11 cellular contexts compared by ENCODE assay signal in the genomic region with DNA sequence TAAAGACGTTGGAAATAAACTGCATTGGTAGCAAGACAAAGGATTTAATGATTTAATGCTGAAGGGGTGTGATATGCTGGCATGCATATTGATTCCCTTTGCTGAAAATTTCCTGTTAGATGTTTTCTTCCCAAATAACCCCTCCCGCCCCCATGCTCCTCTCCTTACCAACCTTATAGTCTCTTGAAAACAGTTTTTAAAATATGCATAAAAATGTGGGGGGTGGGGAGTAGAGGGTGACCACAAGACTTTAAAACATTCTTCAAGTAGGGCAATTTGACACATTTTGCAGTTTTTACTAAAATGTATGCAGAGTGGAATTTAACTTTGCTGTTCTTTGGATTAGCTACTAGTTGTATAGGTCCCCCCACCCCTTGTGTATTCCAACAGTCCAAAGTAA. TPM values are rescaled to one million over a fixed set of nuclear protein-coding genes. Genes with fewer than 3 reads are reported as not detected.
DNase-seq lines count a peak whose midpoint lies in the region; ATAC-seq and TF ChIP-seq lines count a peak whose summit lies in the region.
"Had no signal": no experiment of that assay in that cellular context is flagged by ENCODE, and none has a peak within 500 bp of the region (broad histone marks: within the 10 kb centered on the region; RNA-seq: fewer than 3 reads in every experiment).

No MANE protein-coding gene starts in this region.

- H3K27ac ChIP-seq in HEK293 (ENCODE audit: extremely low read depth, low read depth, low read length) (peak overlapping the region; percentile 98), coronary artery (peak overlapping the region; percentile 93 to 96), stomach (peak overlapping the region in 4 of 5 donors; percentile 87 to 92 (median 88)), Peyer's patch (peak overlapping the region in 1 of 4 donors; percentile 73)
- H3K27ac ChIP-seq: KMS-11, RWPE1 had no signal

- H3K4me3 Mint-ChIP-seq in mesothelial cell of epicardium = peak overlapping the region; percentile 100
- H3K4me3 Mint-ChIP-seq: activated B cell treated with CpG ODN at 0.5 μM for 24 hours had no signal

- CTCF ChIA-PET in HEK293 (lab: Yijun Ruan, JAX) = interaction anchor here (1.5 kb wide), 1 partner anchor 13 kb away, joined by 12 read pairs; no protein-coding TSS in a partner anchor

- peaks cover 12% of the 10 kb centered on the region for H3K4me1 ChIP-seq in HEK293 (ENCODE audit: control insufficient read depth, insufficient read depth, low read length)
- H3K4me1 ChIP-seq in stomach = peaks cover 6 to 65% (median 47%) of the 10 kb centered on the region in 4 donors
- H3K4me1 ChIP-seq in Peyer's patch = peaks cover 0 to 7% (median 0%) of the 10 kb centered on the region in 4 donors

- H3K36me3 ChIP-seq in HEK293 (ENCODE audit: control insufficient read depth in 2 of 2, insufficient read depth in 1 of 2, low read length in 2 of 2) (no peaks in the 10 kb centered on the region), stomach (no peaks in the 10 kb centered on the region), Peyer's patch (no peaks in the 10 kb centered on the region)

- H3K27me3 Mint-ChIP-seq in mesothelial cell of epicardium (ENCODE audit: low read depth) = no peaks in the 10 kb centered on the region

- H3K36me3 Mint-ChIP-seq in mesothelial cell of epicardium = no peaks in the 10 kb centered on the region

- WGBS in stomach, 5 donors = 5 to 11% (median 8%) methylated on average over 2 of the region's 2 CpGs

- H3K9me3 Mint-ChIP-seq in mesothelial cell of epicardium = no peaks in the 10 kb centered on the region
- H3K9me3 Mint-ChIP-seq: activated B cell treated with CpG ODN at 0.5 μM for 24 hours had no signal

- H3K27me3 ChIP-seq in stomach (no peaks in the 10 kb centered on the region), Peyer's patch (no peaks in the 10 kb centered on the region)

- TF ChIP-seq POLR2A in stomach (IDR thresholded peaks at IDR 0.05) (no peak), Peyer's patch (IDR thresholded peaks at IDR 0.05) (no peak)

- ATAC-seq in GM18517 (IDR thresholded peaks at IDR 0.05; ENCODE audit: unreplicated experiment) = no peak

- H3K9me3 ChIP-seq in HEK293 (ENCODE audit: control insufficient read depth, insufficient read depth, low read depth, low read length) (no peaks in the 10 kb centered on the region), stomach (no peaks in the 10 kb centered on the region), Peyer's patch (no peaks in the 10 kb centered on the region)

- TF ChIP-seq EP300 in stomach (IDR thresholded peaks at IDR 0.05) = no peak

- TF ChIP-seq CTCF in HEK293 (tag by site-specific recombination; IDR thresholded peaks at IDR 0.05) (no peak), coronary artery (IDR thresholded peaks at IDR 0.05) (no peak), mesothelial cell of epicardium (IDR thresholded peaks at IDR 0.05; ENCODE audit: unreplicated experiment) (no peak), stomach (IDR thresholded peaks at IDR 0.05) (no peak), Peyer's patch (IDR thresholded peaks at IDR 0.05) (no peak)

- H3K4me3 ChIP-seq in HEK293 (ENCODE audit: low read depth, low read length) (peak overlapping the region; percentile 56), coronary artery (peak overlapping the region; percentile 87), stomach (peak overlapping the region; percentile 49 to 58 (median 56)), Peyer's patch (peak overlapping the region in 2 of 4 donors; percentile 55 to 70)

- intact Hi-C loops in stomach (cut with DNase I; ENCODE audit: low total_unique reads) = no loop called here

- POLR2A ChIA-PET in HEK293 (lab: Yijun Ruan, JAX) = no interaction called here

- H3K27ac Mint-ChIP-seq in mesothelial cell of epicardium = peak overlapping the region; percentile 100
- H3K27ac Mint-ChIP-seq: activated B cell treated with CpG ODN at 0.5 μM for 24 hours had no signal

- DNase-seq in coronary artery (ENCODE audit: low spot score) = no peak
- no peak for DNase-seq in mesothelial cell of epicardium (ENCODE audit: low spot score in 2 of 2, unreplicated experiment in 2 of 2)
- no peak for DNase-seq in stomach
- no peak for DNase-seq in NCI-H82 (lab: John Stamatoyannopoulos, UW)
- no peak for DNase-seq in NCI-H1105 treated with DMSO at 0.1 percent for 48 hours (lab: John Stamatoyannopoulos, UW)
- DNase-seq in Peyer's patch = no peak
- DNase-seq: activated B cell treated with CpG ODN at 0.5 μM for 24 hours had no signal

- peaks cover 60% of the 10 kb centered on the region for H3K4me1 Mint-ChIP-seq in mesothelial cell of epicardium
- H3K4me1 Mint-ChIP-seq: activated B cell treated with CpG ODN at 0.5 μM for 24 hours had no signal

TF ChIP-seq in HEK293, 187 proteins besides CTCF, POLR2A, EP300 and RAD21:
- TF ChIP-seq BCL11B (tag by site-specific recombination; IDR thresholded peaks at IDR 0.05; ENCODE audit: low read depth) (no peak), RBAK (tag by site-specific recombination; IDR thresholded peaks at IDR 0.05) (no peak), ZNF48 (tag by site-specific recombination; IDR thresholded peaks at IDR 0.05) (no peak), ZNF501 (tag by site-specific recombination; IDR thresholded peaks at IDR 0.05) (no peak), ZNF292 (tag by site-specific recombination; IDR thresholded peaks at IDR 0.05; ENCODE audit: borderline replicate concordance, low read depth) (no peak), KLF9 (tag by site-specific recombination; IDR thresholded peaks at IDR 0.05; ENCODE audit: low read depth) (no peak), ZNF350 (tag by site-specific recombination; IDR thresholded peaks at IDR 0.05) (no peak)
- TF ChIP-seq, protein P1, sequence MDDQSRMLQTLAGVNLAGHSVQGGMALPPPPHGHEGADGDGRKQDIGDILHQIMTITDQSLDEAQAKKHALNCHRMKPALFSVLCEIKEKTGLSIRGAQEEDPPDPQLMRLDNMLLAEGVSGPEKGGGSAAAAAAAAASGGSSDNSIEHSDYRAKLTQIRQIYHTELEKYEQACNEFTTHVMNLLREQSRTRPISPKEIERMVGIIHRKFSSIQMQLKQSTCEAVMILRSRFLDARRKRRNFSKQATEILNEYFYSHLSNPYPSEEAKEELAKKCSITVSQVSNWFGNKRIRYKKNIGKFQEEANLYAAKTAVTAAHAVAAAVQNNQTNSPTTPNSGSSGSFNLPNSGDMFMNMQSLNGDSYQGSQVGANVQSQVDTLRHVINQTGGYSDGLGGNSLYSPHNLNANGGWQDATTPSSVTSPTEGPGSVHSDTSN (CRISPR knock-in tag; IDR thresholded peaks at IDR 0.05) = no peak
- TF ChIP-seq, protein P2, sequence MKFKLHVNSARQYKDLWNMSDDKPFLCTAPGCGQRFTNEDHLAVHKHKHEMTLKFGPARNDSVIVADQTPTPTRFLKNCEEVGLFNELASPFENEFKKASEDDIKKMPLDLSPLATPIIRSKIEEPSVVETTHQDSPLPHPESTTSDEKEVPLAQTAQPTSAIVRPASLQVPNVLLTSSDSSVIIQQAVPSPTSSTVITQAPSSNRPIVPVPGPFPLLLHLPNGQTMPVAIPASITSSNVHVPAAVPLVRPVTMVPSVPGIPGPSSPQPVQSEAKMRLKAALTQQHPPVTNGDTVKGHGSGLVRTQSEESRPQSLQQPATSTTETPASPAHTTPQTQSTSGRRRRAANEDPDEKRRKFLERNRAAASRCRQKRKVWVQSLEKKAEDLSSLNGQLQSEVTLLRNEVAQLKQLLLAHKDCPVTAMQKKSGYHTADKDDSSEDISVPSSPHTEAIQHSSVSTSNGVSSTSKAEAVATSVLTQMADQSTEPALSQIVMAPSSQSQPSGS (tag by site-specific recombination; IDR thresholded peaks at IDR 0.05; ENCODE audit: low read depth) = no peak
- TF ChIP-seq, protein P3, sequence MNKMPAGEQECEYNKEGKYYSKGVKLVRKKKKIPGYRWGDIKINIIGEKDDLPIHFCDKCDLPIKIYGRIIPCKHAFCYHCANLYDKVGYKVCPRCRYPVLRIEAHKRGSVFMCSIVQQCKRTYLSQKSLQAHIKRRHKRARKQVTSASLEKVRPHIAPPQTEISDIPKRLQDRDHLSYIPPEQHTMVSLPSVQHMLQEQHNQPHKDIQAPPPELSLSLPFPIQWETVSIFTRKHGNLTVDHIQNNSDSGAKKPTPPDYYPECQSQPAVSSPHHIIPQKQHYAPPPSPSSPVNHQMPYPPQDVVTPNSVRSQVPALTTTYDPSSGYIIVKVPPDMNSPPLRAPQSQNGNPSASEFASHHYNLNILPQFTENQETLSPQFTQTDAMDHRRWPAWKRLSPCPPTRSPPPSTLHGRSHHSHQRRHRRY (tag by site-specific recombination; IDR thresholded peaks at IDR 0.05) = no peak
TF ChIP-seq in HEK293: peak in this region for 0.

RNA-seq across cellular contexts. Expression of a gene that starts 0.9 kb away (rescaled TPM):
- total RNA-seq in mesothelial cell of epicardium (106 to 117 TPM (median 117 TPM) in 3 replicates), stomach (10 to 100 TPM in 4 of 5 donors, 1 to 10 TPM in 1; 7.5 to 28.0 (median 12.5) TPM), Peyer's patch (1 to 10 TPM in 3 of 4 donors, under 1 TPM in 1; 0.53 to 4.1 (median 2.9) TPM)
- polyA plus RNA-seq in stomach = 1 to 10 TPM; 1.7 to 2.9 (median 2.1) TPM
- total RNA-seq: activated B cell treated with CpG ODN at 0.5 μM for 24 hours had no signal
